ENCODE assay signal across 14 cellular contexts in the genomic region with DNA sequence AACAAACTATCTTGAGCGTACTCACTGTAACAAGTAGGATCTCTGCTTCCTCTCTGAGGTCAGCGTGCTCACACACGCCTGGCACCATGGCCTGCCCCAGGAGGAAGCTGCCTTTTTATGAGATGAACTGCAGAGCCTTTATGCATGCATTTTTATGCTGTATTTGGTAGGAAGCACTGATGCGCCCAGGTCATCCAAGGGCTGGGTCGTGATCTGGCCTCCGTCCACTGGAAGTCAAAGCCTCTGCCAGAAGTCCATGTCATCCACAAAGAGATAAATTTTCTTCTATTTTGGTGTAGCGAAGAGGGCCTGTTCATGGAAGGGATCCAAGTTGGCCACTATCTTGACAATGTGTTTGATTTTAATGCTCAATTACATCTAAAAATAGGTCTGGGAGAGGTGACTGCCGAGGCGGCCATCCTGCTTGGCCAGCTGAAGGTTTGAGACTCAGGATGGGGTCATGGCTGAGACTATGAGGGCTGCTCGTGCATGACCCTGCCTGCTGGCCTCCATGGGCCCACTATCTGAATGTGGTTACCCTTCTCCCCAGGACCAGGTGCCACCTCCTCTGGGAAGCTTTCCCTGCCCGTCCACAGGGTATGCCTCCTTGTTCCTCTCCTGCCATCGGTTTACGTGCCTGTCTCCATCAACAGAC. TPM values are rescaled to one million over a fixed set of nuclear protein-coding genes. Genes with fewer than 3 reads are reported as not detected.
DNase-seq lines count a peak whose midpoint lies in the region; ATAC-seq and TF ChIP-seq lines count a peak whose summit lies in the region.
"Had no signal": no experiment of that assay in that cellular context is flagged by ENCODE, and none has a peak within 500 bp of the region (broad histone marks: within the 10 kb centered on the region; RNA-seq: fewer than 3 reads in every experiment).

No MANE protein-coding gene starts in this region.

- H3K9me3 ChIP-seq in upper lobe of right lung, result no peaks in the 10 kb centered on the region

- no peaks in the 10 kb centered on the region for H3K27me3 ChIP-seq in upper lobe of right lung

- TF ChIP-seq POLR2A in lower leg skin (IDR thresholded peaks at IDR 0.05), result no peak

- H3K4me3 ChIP-seq in lower leg skin (ENCODE audit: low read depth, poor library complexity, severe bottlenecking) (no peak overlapping the region), upper lobe of right lung (no peak overlapping the region)

- no peaks in the 10 kb centered on the region for H3K36me3 ChIP-seq in upper lobe of right lung

- intact Hi-C loops in lower leg skin (cut with DNase I; ENCODE audit: low total_unique reads) (no loop called here), upper lobe of right lung (cut with DNase I) (no loop called here)

- peak; percentile 23 for DNase-seq in activated CD8-positive, alpha-beta memory T cell treated with anti-CD3 and anti-CD28 coated beads, Interleukin-2, amount 50 U/mL, for 48 hours
- DNase-seq in activated CD8-positive, alpha-beta memory T cell treated with anti-CD3 and anti-CD28 coated beads, Interleukin-2, amount 50 U/mL, for 4 hours, result no peak
- DNase-seq in dermis blood vessel endothelial cell (peak; percentile 12), lower leg skin (ENCODE audit: low spot score in 2 of 2) (peak; percentile 15 to 79), upper lobe of right lung (peak; percentile 61), AG08396 (ENCODE audit: low spot score) (no peak)
- DNase-seq in stimulated activated naive CD8-positive, alpha-beta T cell treated with anti-CD3 and anti-CD28 coated beads, Interleukin-15, Interleukin-2, amounts not matched to agents 100 U/mL and 50 U/mL, for 24 hours, result no peak
- DNase-seq: activated CD4-positive, alpha-beta T cell treated with anti-CD3 and anti-CD28 coated beads for 36 hours; activated naive CD8-positive, alpha-beta T cell treated with anti-CD3 and anti-CD28 coated beads, Interleukin-2, amount 10 ng/mL, durations not matched to agents 7 days and 5 days; hippocampal formation; naive B cell; stimulated activated CD4-positive, alpha-beta T cell treated with anti-CD3 and anti-CD28 coated beads, Interleukin-2, amount 100 ng/mL, for 24 hours had no signal

- 35 to 41% methylated on average over 13 of the region's 13 CpGs for whole genome bisulfite sequencing in lower leg skin, 2 donors

- ATAC-seq in upper lobe of right lung (peak; percentile 6), GM18873 (IDR thresholded peaks at IDR 0.05; ENCODE audit: low FRiP score, unreplicated experiment) (no peak)
- ATAC-seq in stimulated activated naive CD8-positive, alpha-beta T cell treated with anti-CD3 and anti-CD28 coated beads, Interleukin-15, Interleukin-2, amounts not matched to agents 100 U/mL and 50 U/mL, for 24 hours, result no peak
- ATAC-seq: activated CD4-positive, alpha-beta T cell treated with anti-CD3 and anti-CD28 coated beads for 36 hours had no signal

- peaks cover 21% of the 10 kb centered on the region for H3K4me1 ChIP-seq in upper lobe of right lung

- no peak overlapping the region for H3K27ac ChIP-seq in upper lobe of right lung

- TF ChIP-seq CTCF in lower leg skin (IDR thresholded peaks at IDR 0.05) (no peak), upper lobe of right lung (IDR thresholded peaks at IDR 0.05) (no peak)

RNA-seq across cellular contexts. Expression of gene HTRA3, which starts 50.3 kb away (rescaled TPM):
- total RNA-seq in dermis blood vessel endothelial cell (3.0 and 3.6 TPM in 2 replicates), lower leg skin (10 to 100 TPM in 2 of 4 donors, 1 to 10 TPM in 2; 4.0 to 18.2 (median 11.4) TPM), upper lobe of right lung (25.0 TPM)
- total RNA-seq: activated CD4-positive, alpha-beta T cell treated with anti-CD3 and anti-CD28 coated beads for 36 hours; activated naive CD8-positive, alpha-beta T cell treated with anti-CD3 and anti-CD28 coated beads, Interleukin-2, amount 10 ng/mL, durations not matched to agents 7 days and 5 days; SK-MEL-5 had no signal

Comparison
In these comparisons a context has a peak if more than half of its experiments do, and no peak if none do; other contexts are left out.
1. DNase-seq: peak in activated CD8-positive, alpha-beta memory T cell treated with anti-CD3 and anti-CD28 coated beads, Interleukin-2, amount 50 U/mL, for 48 hours (single experiment), dermis blood vessel endothelial cell (single experiment), lower leg skin (2 of 2) and upper lobe of right lung (single experiment); none in activated CD8-positive, alpha-beta memory T cell treated with anti-CD3 and anti-CD28 coated beads, Interleukin-2, amount 50 U/mL, for 4 hours (single experiment), stimulated activated naive CD8-positive, alpha-beta T cell treated with anti-CD3 and anti-CD28 coated beads, Interleukin-15, Interleukin-2, amounts not matched to agents 100 U/mL and 50 U/mL, for 24 hours (single experiment) and AG08396 (single experiment).